Comparison of ENCODE assay signal across 1 cellular context in genomic region chr1:155976062-155976912, GRCh38.
TF ChIP-seq lines count a peak whose summit lies in the region.

No MANE protein-coding gene starts in this region.

TF ChIP-seq in K562, 482 proteins besides CTCF, POLR2A, EP300 and RAD21 (continued from another document):
- peak in 1 of 2 experiments; percentile 19; a peak in 1 of 4 replicates for TF ChIP-seq ETV6 (IDR thresholded peaks at IDR 0.05; ENCODE audit: borderline replicate concordance in 1 of 2, low read depth in 2 of 2, low read length in 1 of 2)
- no peak for TF ChIP-seq ETV6 (CRISPR knock-in tag; IDR thresholded peaks at IDR 0.05; ENCODE audit: borderline replicate concordance)
- no peak for TF ChIP-seq NR4A1 (CRISPR knock-in tag; IDR thresholded peaks at IDR 0.05)
- TF ChIP-seq NR4A1 (tag; IDR thresholded peaks at IDR 0.05) = no peak
- TF ChIP-seq ZBED1 (IDR thresholded peaks at IDR 0.05) = 0 out of 2 replicates have a peak, but pooled peaks have one; percentile 41
- peak; percentile 78; the same call in 1 of the 2 replicates for TF ChIP-seq PHF21A (IDR thresholded peaks at IDR 0.05; ENCODE audit: borderline replicate concordance, low read depth)
- no peak for TF ChIP-seq ZNF518B (CRISPR knock-in tag; IDR thresholded peaks at IDR 0.05)
- peak; percentile 23; the same call in 1 of the 2 replicates for TF ChIP-seq ESRRA (IDR thresholded peaks at IDR 0.05; ENCODE audit: borderline replicate concordance, low read depth)
- no peak for TF ChIP-seq ZNF512 (tag; IDR thresholded peaks at IDR 0.05)
- TF ChIP-seq CHD4 (IDR thresholded peaks at IDR 0.05; ENCODE audit: insufficient read depth, insufficient replicate concordance, low read depth, low read length, poor library complexity, severe bottlenecking) = no peak
TF ChIP-seq in K562: peak in this region for 53.
